21 cellular contexts compared by ENCODE assay signal in genomic region chr14:88829188-88829587, GRCh38. TPM values are rescaled to one million over a fixed set of nuclear protein-coding genes. Genes with fewer than 3 reads are reported as not detected.
DNase-seq lines count a peak whose midpoint lies in the region; ATAC-seq, FAIRE-seq and TF ChIP-seq lines count a peak whose summit lies in the region.
"Had no signal": no experiment of that assay in that cellular context is flagged by ENCODE, and none has a peak within 500 bp of the region (broad histone marks: within the 10 kb centered on the region; RNA-seq: fewer than 3 reads in every experiment).

No MANE protein-coding gene starts in this region.

- TF ChIP-seq EP300 in gastroesophageal sphincter (IDR thresholded peaks at IDR 0.05): no peak

- no peak overlapping the region for H3K27ac ChIP-seq in gastroesophageal sphincter
- no peak overlapping the region for H3K27ac ChIP-seq in brain microvascular endothelial cell
- H3K27ac ChIP-seq: SJCRH30 had no signal

- ATAC-seq in gastroesophageal sphincter (no peak), GM21528 (IDR thresholded peaks at IDR 0.05; ENCODE audit: low FRiP score, unreplicated experiment) (no peak)

- 30 to 63% methylated on average over 3 of the region's 3 CpGs for WGBS in gastroesophageal sphincter (ENCODE audit: low coverage in 1 of 2), 2 donors

- FAIRE-seq in GM12891 (lab: Jason Lieb, UNC): no peak
- FAIRE-seq: HTR-8/SVneo had no signal

- peaks cover 45% of the 10 kb centered on the region for H3K4me1 ChIP-seq in BE2C
- H3K4me1 ChIP-seq in gastroesophageal sphincter: peaks cover 5 to 72% (median 7%) of the 10 kb centered on the region in 3 donors

- TF ChIP-seq POLR2A in GM12891 (IDR thresholded peaks at IDR 0.05; ENCODE audit: low read depth, low read length): no peak
- TF ChIP-seq POLR2A in gastroesophageal sphincter (IDR thresholded peaks at IDR 0.05): no peak

- H3K27me3 ChIP-seq in BE2C (no peaks in the 10 kb centered on the region), gastroesophageal sphincter (no peaks in the 10 kb centered on the region), brain microvascular endothelial cell (replicated peaks) (no peaks in the 10 kb centered on the region)
- H3K27me3 ChIP-seq: adrenal gland, esophagus squamous epithelium, SJCRH30, spleen had no signal

- H3K4me3 ChIP-seq in BE2C (ENCODE audit: low read depth, low read length) (peak overlapping the region; percentile 90), fibroblast of villous mesenchyme (ENCODE audit: low read depth, low read length) (no peak overlapping the region), gastroesophageal sphincter (no peak overlapping the region), brain microvascular endothelial cell (ENCODE audit: low read depth, low read length) (no peak overlapping the region)
- H3K4me3 ChIP-seq: esophagus squamous epithelium, SJCRH30, spleen had no signal

- no peaks in the 10 kb centered on the region for H3K9me3 ChIP-seq in BE2C
- H3K9me3 ChIP-seq in gastroesophageal sphincter: no peaks in the 10 kb centered on the region
- H3K9me3 ChIP-seq: adrenal gland, esophagus squamous epithelium, SJCRH30, spleen had no signal

- DNase-seq in BE2C (no peak), GM12891 (ENCODE audit: insufficient read length, low spot score) (no peak), OCI-M1 (lab: John Stamatoyannopoulos, UW) (peak; percentile 33), fibroblast of villous mesenchyme (ENCODE audit: low read depth) (peak; percentile 43), globus pallidus (ENCODE audit: low spot score) (no peak), brain microvascular endothelial cell (no peak)
- DNase-seq: activated effector memory CD4-positive, alpha-beta T cell treated with anti-CD3 and anti-CD28 coated beads, Interleukin-2, amount 50 U/mL, for 16 hours; adrenal gland; central memory CD4-positive, alpha-beta T cell; COR-L47; esophagus squamous epithelium; hypothalamus; NCI-H2081; NCI-H510A; SJCRH30; spleen; stimulated activated CD8-positive, alpha-beta memory T cell treated with anti-CD3 and anti-CD28 coated beads, Interleukin-4, amount 100 ng/mL, for 48 hours; T-helper 9 cell had no signal

- TF ChIP-seq CTCF in BE2C (IDR thresholded peaks at IDR 0.05; ENCODE audit: low read depth, low read length) (no peak), fibroblast of villous mesenchyme (IDR thresholded peaks at IDR 0.05; ENCODE audit: insufficient read depth, low read depth, low read length) (no peak), gastroesophageal sphincter (IDR thresholded peaks at IDR 0.05) (no peak), brain microvascular endothelial cell (IDR thresholded peaks at IDR 0.05; ENCODE audit: low read depth, low read length, missing control alignments) (no peak)

- peaks cover 27% of the 10 kb centered on the region for H3K36me3 ChIP-seq in BE2C
- H3K36me3 ChIP-seq in gastroesophageal sphincter: no peaks in the 10 kb centered on the region
- H3K36me3 ChIP-seq in brain microvascular endothelial cell (replicated peaks): no peaks in the 10 kb centered on the region
- H3K36me3 ChIP-seq: adrenal gland, esophagus squamous epithelium, SJCRH30, spleen had no signal

- in situ Hi-C loops in brain microvascular endothelial cell (cut with HindIII; ENCODE audit: low pct_ligation_motif_present, low sequenced_read_pairs): no loop called here

TF ChIP-seq in GM12891, 5 proteins besides CTCF, POLR2A, EP300 and RAD21:
- TF ChIP-seq SPI1 (IDR thresholded peaks at IDR 0.05; ENCODE audit: low read depth, low read length): peak; percentile 77
- no peak for TF ChIP-seq PAX5 (IDR thresholded peaks at IDR 0.05; ENCODE audit: insufficient read depth, low read length, severe bottlenecking)
- no peak for TF ChIP-seq POU2F2 (IDR thresholded peaks at IDR 0.05; ENCODE audit: low read depth, low read length)

RNA-seq across cellular contexts. Expression of gene TTC8, which starts 4.7 kb away (rescaled TPM):
- polyA plus RNA-seq in BE2C (2012; ENCODE audit: insufficient read depth, insufficient read length, low read depth): 86.6 TPM
- 1.4 TPM for polyA plus RNA-seq in GM12891 (2012; ENCODE audit: low read depth, missing spikeins)
- total RNA-seq in fibroblast of villous mesenchyme (23.8 and 28.1 TPM in 2 replicates), gastroesophageal sphincter (10 to 100 TPM; 17.0 to 35.3 (median 24.8) TPM)

RNA-seq across cellular contexts. Expression of gene EML5, which starts 36.4 kb away (rescaled TPM):
- polyA plus RNA-seq in BE2C (2012; ENCODE audit: insufficient read depth, insufficient read length, low read depth): 14.0 TPM
- 0.03 TPM for polyA plus RNA-seq in GM12891 (2012; ENCODE audit: low read depth, missing spikeins)
- total RNA-seq in fibroblast of villous mesenchyme (0.32 and 0.86 TPM in 2 replicates), gastroesophageal sphincter (1 to 10 TPM; 3.9 to 6.7 (median 4.5) TPM)

Comparison
In these comparisons a context has a peak if more than half of its experiments do, and no peak if none do; other contexts are left out.
1. DNase-seq: peak in OCI-M1 (single experiment) and fibroblast of villous mesenchyme (single experiment); none in BE2C (single experiment), GM12891 (single experiment), globus pallidus (single experiment) and brain microvascular endothelial cell (single experiment).